In genomic region chr6:167742719-167743303, GRCh38 we compare ENCODE assay signal across 16 cellular contexts.
DNase-seq lines count a peak whose midpoint lies in the region; ATAC-seq and TF ChIP-seq lines count a peak whose summit lies in the region.
"Had no signal": no experiment of that assay in that cellular context is flagged by ENCODE, and none has a peak within 500 bp of the region (broad histone marks: within the 10 kb centered on the region; RNA-seq: fewer than 3 reads in every experiment).

No MANE protein-coding gene starts in this region.

- H3K4me1 ChIP-seq in Caco-2 (peaks cover 41% of the 10 kb centered on the region), mesodermal cell (ENCODE audit: control insufficient read depth, insufficient read depth, low read length, poor library complexity, severe bottlenecking) (peaks cover 33% of the 10 kb centered on the region)
- H3K4me1 ChIP-seq: colonic mucosa, upper lobe of left lung had no signal

- no peak for ATAC-seq in GM18868 (IDR thresholded peaks at IDR 0.05; ENCODE audit: unreplicated experiment)

- POLR2A ChIA-PET in Caco-2 (lab: Charles Lee) = no interaction called here

- no peaks in the 10 kb centered on the region for H3K36me3 Mint-ChIP-seq in Caco-2 (ENCODE audit: insufficient read depth, unreplicated experiment)
- H3K36me3 Mint-ChIP-seq: activated naive CD4-positive, alpha-beta T cell treated with anti-CD3 and anti-CD28 coated beads, Interleukin-2, amount 50 U/mL, for 24 hours had no signal

- peaks cover 17% of the 10 kb centered on the region for H3K4me1 Mint-ChIP-seq in Caco-2 (ENCODE audit: low read depth, unreplicated experiment)
- H3K4me1 Mint-ChIP-seq: activated naive CD4-positive, alpha-beta T cell treated with anti-CD3 and anti-CD28 coated beads, Interleukin-2, amount 50 U/mL, for 24 hours had no signal

- intact Hi-C loops in Caco-2 (cut with micrococcal nuclease; ENCODE audit: unreplicated experiment) = no loop called here

- no peak overlapping the region for H3K4me3 Mint-ChIP-seq in Caco-2 (ENCODE audit: unreplicated experiment)
- H3K4me3 Mint-ChIP-seq: activated naive CD4-positive, alpha-beta T cell treated with anti-CD3 and anti-CD28 coated beads, Interleukin-2, amount 50 U/mL, for 24 hours had no signal

- H3K9me3 ChIP-seq in Caco-2 (0 out of 2 replicates have a peak, but pooled peaks cover 5% of the 10 kb centered on the region), mesodermal cell (ENCODE audit: control insufficient read depth, low read length) (no peaks in the 10 kb centered on the region)
- H3K9me3 ChIP-seq: colonic mucosa, ovary, upper lobe of left lung had no signal

- peak overlapping the region; percentile 63 for H3K27ac Mint-ChIP-seq in Caco-2 (ENCODE audit: unreplicated experiment)
- H3K27ac Mint-ChIP-seq: activated naive CD4-positive, alpha-beta T cell treated with anti-CD3 and anti-CD28 coated beads, Interleukin-2, amount 50 U/mL, for 24 hours had no signal

- DNase-seq in Caco-2 (peak; percentile 28 to 46), M059J (ENCODE audit: low read depth) (peak; percentile 9), cardiac fibroblast (ENCODE audit: low read depth in 2 of 2) (peak; percentile 29 to 72), NCI-H446 treated with DMSO at 0.1 percent for 48 hours (lab: John Stamatoyannopoulos, UW) (no peak), NCI-H69 (lab: John Stamatoyannopoulos, UW) (no peak), cortex of kidney (lab: John Stamatoyannopoulos, UW) (no peak)
- DNase-seq: colonic mucosa; NCI-H1436 treated with DMSO at 0.1 percent for 48 hours; NCI-H526 treated with DMSO at 0.1 percent for 48 hours; ovary; SIG-M5; stimulated activated CD8-positive, alpha-beta memory T cell treated with anti-CD3 and anti-CD28 coated beads, Interleukin-4, amount 100 ng/mL, for 48 hours; upper lobe of left lung had no signal

- TF ChIP-seq CTCF in Caco-2 (IDR thresholded peaks at IDR 0.05; ENCODE audit: insufficient read depth in 1 of 2, low read depth in 1 of 2, low read length in 1 of 2, severe bottlenecking in 1 of 2, unreplicated experiment in 1 of 2) = peak in 1 of 2 experiments; percentile 17
- no peak for TF ChIP-seq CTCF in cardiac fibroblast (IDR thresholded peaks at IDR 0.05; ENCODE audit: low read depth, low read length)

- H3K27ac ChIP-seq in mesodermal cell (ENCODE audit: low read depth, low read length, severe bottlenecking) = peak overlapping the region; percentile 68
- H3K27ac ChIP-seq: colonic mucosa, ovary, upper lobe of left lung had no signal

- H3K36me3 ChIP-seq in Caco-2 (ENCODE audit: control insufficient read depth, insufficient read depth, low read length) = no peaks in the 10 kb centered on the region
- H3K36me3 ChIP-seq in mesodermal cell (ENCODE audit: control insufficient read depth, insufficient read depth, low read length) = no peaks in the 10 kb centered on the region
- H3K36me3 ChIP-seq: colonic mucosa, ovary, upper lobe of left lung had no signal

- no peaks in the 10 kb centered on the region for H3K9me3 Mint-ChIP-seq in Caco-2 (ENCODE audit: unreplicated experiment)
- H3K9me3 Mint-ChIP-seq: activated naive CD4-positive, alpha-beta T cell treated with anti-CD3 and anti-CD28 coated beads, Interleukin-2, amount 50 U/mL, for 24 hours had no signal

- no peak overlapping the region for H3K4me3 ChIP-seq in Caco-2 (ENCODE audit: low read depth, low read length)
- H3K4me3 ChIP-seq in cardiac fibroblast (replicated peaks in 1 of 2; ENCODE audit: low read depth in 2 of 2, low read length in 2 of 2) = no peak overlapping the region
- H3K4me3 ChIP-seq in mesodermal cell (ENCODE audit: extremely low read depth, insufficient read depth, low read length, poor library complexity, severe bottlenecking) = no peak overlapping the region
- H3K4me3 ChIP-seq: colonic mucosa, ovary, upper lobe of left lung had no signal

- H3K27me3 Mint-ChIP-seq in Caco-2 (ENCODE audit: insufficient read depth, unreplicated experiment) = no peaks in the 10 kb centered on the region

- no TSS peak for BruUV-seq in Caco-2 (replicated peaks; lab: Mats Ljungman, UMichigan)

- CTCF ChIA-PET in Caco-2 (lab: Charles Lee) = no interaction called here

- no peaks in the 10 kb centered on the region for H3K27me3 ChIP-seq in Caco-2 (replicated peaks; ENCODE audit: control insufficient read depth, insufficient read depth, low read length)
- H3K27me3 ChIP-seq: colonic mucosa, ovary, upper lobe of left lung had no signal

Comparison
In these comparisons a context has a peak if more than half of its experiments do, and no peak if none do; other contexts are left out.
1. DNase-seq: peak in Caco-2 (2 of 2), M059J (single experiment) and cardiac fibroblast (2 of 2); none in NCI-H446 treated with DMSO at 0.1 percent for 48 hours (single experiment), NCI-H69 (single experiment) and cortex of kidney (single experiment).